ENCODE assay signal across 9 cellular contexts in the genomic region with DNA sequence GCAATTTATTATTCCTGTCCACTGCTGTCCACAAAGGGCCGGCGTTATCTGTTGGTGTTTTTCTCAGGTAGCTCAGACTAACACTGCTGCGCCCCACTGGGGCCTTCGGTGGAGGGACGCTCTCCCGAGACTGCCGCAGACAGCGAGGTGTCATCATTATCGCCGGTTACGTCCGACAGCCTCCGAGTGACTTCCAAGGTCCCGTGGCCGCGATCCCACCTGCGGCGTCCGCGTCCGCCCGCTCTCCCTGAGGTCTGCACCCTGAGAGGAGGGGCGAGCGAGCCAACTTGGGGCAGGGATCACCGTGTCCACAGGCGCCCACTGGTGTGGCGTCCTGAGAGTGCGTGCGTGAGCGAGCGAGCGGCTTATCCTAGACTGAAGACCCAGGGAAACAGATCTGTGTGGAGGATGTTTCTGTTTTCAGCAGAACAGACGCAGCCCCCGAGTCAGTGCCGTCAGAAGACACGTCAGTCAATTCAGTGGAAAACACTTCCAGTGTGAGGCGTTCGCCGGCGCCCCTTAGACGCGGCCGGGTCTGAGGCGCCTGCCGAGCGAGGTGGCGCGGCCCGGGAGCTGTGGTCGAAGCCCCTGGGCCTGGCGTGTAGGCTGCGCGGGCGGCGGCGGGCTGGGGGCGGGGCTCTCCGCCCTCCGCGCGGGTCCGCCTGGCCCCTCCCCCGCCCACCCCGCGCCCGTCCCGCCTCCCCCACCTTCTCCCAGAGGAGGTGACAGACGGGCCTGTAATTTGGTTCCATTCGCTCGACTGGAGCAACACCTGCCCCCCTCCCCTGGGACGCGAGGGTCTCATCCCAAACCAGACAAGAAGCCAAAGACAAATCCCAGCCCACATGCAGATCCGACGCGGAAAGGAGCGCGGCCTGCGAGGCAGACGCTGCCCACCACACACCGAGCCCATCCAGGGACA. TPM values are rescaled to one million over a fixed set of nuclear protein-coding genes. Genes with fewer than 3 reads are reported as not detected.
DNase-seq lines count a peak whose midpoint lies in the region; ATAC-seq and TF ChIP-seq lines count a peak whose summit lies in the region.
"Had no signal": no experiment of that assay in that cellular context is flagged by ENCODE, and none has a peak within 500 bp of the region (broad histone marks: within the 10 kb centered on the region; RNA-seq: fewer than 3 reads in every experiment).

No MANE protein-coding gene starts in this region.

- no peak overlapping the region for H2AFZ ChIP-seq in neuron (ENCODE audit: low read depth, low read length)

- no peaks in the 10 kb centered on the region for H3K36me3 ChIP-seq in neuron (ENCODE audit: insufficient read depth, low read length)

- peak; percentile 10 for DNase-seq in HCEC 1CT
- DNase-seq in fibroblast of villous mesenchyme (ENCODE audit: low read depth): peak; percentile 63
- no peak for DNase-seq in EL
- DNase-seq in amniotic stem cell (lab: John Stamatoyannopoulos, UW): no peak
- no peak for DNase-seq in AG08395 (ENCODE audit: low spot score)

- TF ChIP-seq CTCF in VCaP (conservative IDR thresholded peaks at IDR 0.05) (no peak), fibroblast of villous mesenchyme (IDR thresholded peaks at IDR 0.05; ENCODE audit: insufficient read depth, low read depth, low read length) (peak; percentile 6)

- H3K4me1 ChIP-seq in neuron (ENCODE audit: insufficient read depth, low read length): peaks cover 13% of the 10 kb centered on the region

- peak overlapping the region; percentile 43 for H3K27ac ChIP-seq in VCaP

- no peaks in the 10 kb centered on the region for H3K9me3 ChIP-seq in neuron (ENCODE audit: low read length)

- peaks cover 11% of the 10 kb centered on the region for H3K27me3 ChIP-seq in neuron (ENCODE audit: insufficient read depth, low read length)

- peak overlapping the region; percentile 52 for H3K4me3 ChIP-seq in fibroblast of villous mesenchyme (ENCODE audit: low read depth, low read length)
- peak overlapping the region; percentile 14 for H3K4me3 ChIP-seq in neuron (ENCODE audit: low read length)

- ATAC-seq in HG03439 (IDR thresholded peaks at IDR 0.05; ENCODE audit: unreplicated experiment): no peak

RNA-seq across cellular contexts. Expression of gene NHLH2, which starts 12.6 kb away (rescaled TPM):
- total RNA-seq in fibroblast of villous mesenchyme: under 0.01 TPM in 2 replicates
- total RNA-seq: HT1080 had no signal

RNA-seq across cellular contexts. Expression of gene CASQ2, which starts 59.8 kb away (rescaled TPM):
- not detected in 2 replicates for total RNA-seq in fibroblast of villous mesenchyme
- total RNA-seq: HT1080 had no signal

Comparison
In these comparisons a context has a peak if more than half of its experiments do, and no peak if none do; other contexts are left out.
1. DNase-seq: peak in HCEC 1CT (single experiment) and fibroblast of villous mesenchyme (single experiment); none in EL (single experiment), amniotic stem cell (single experiment) and AG08395 (single experiment).